17 cellular contexts compared by ENCODE assay signal in the genomic region with DNA sequence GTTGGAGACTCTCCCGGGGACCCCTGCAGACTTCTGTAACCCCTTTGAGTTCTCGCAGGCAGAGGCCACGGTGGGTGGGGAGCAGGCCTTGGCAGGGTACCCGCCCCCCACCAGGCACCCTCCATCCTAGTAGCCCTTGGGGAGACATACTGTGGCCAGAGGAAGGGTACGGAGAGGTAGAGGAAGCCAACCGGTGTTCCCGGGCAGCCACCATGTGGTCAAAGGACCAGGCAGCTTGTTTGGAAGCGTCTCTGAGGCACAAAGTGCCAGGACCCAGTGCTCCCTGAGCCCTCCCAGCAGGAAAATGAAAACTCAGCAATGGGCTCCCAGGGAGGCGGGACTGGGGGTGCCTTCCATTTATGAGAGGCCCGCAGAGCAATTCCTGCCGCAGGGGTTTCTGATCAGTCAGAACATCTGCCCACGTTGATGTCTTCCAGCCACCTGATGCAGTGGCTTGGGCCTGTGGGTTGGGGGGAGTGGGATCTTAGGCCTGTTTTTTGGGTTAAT. TPM values are rescaled to one million over a fixed set of nuclear protein-coding genes. Genes with fewer than 3 reads are reported as not detected.
A peak's percentile ranks its signal among the peaks of the same experiment; 100 is the strongest.
DNase-seq lines count a peak whose midpoint lies in the region; ATAC-seq, FAIRE-seq and TF ChIP-seq lines count a peak whose summit lies in the region.
"Had no signal": no experiment of that assay in that cellular context is flagged by ENCODE, and none has a peak within 500 bp of the region (broad histone marks: within the 10 kb centered on the region; RNA-seq: fewer than 3 reads in every experiment).

No MANE protein-coding gene starts in this region.

- CTCF ChIA-PET in H1 (lab: Charles Lee; ENCODE audit: partially characterized antibody): interaction anchor here (0.6 to 2.9 kb wide), 4 partner anchors 12 to 834 kb away, joined by 3 to 13 read pairs (median 3); no protein-coding TSS in a partner anchor

- H3K9me3 ChIP-seq in DND-41 (ENCODE audit: insufficient read depth, low read length, severe bottlenecking) (no peaks in the 10 kb centered on the region), H1 (ENCODE audit: insufficient read depth in 2 of 2, low read depth in 1 of 2, low read length in 1 of 2) (no peaks in the 10 kb centered on the region)
- H3K9me3 ChIP-seq: left lung, sigmoid colon, upper lobe of right lung had no signal

- no peak overlapping the region for H2AK5ac ChIP-seq in H1 (ENCODE audit: low read depth, low read length)

- TF ChIP-seq CTCF in DND-41 (IDR thresholded peaks at IDR 0.05; ENCODE audit: borderline replicate concordance, extremely low read depth, low read length, poor library complexity, severe bottlenecking): no peak
- TF ChIP-seq CTCF in H1 (IDR thresholded peaks at IDR 0.05; ENCODE audit: control extremely low read depth in 1 of 3, insufficient read depth in 1 of 3, low read depth in 1 of 3, low read length in 3 of 3): no peak
- no peak for TF ChIP-seq CTCF in progenitor cell of endocrine pancreas (IDR thresholded peaks at IDR 0.05; ENCODE audit: unreplicated experiment)

- peak overlapping the region; percentile 21; the same call in 1 of the 2 replicates for H2BK12ac ChIP-seq in H1 (ENCODE audit: low read depth, low read length)

- TF ChIP-seq RAD21 in H1 (IDR thresholded peaks at IDR 0.05 in 1 of 2, conservative IDR thresholded peaks at IDR 0.05 in 1 of 2; ENCODE audit: low read depth in 2 of 2, low read length in 2 of 2): no peak

- H3K27me3 ChIP-seq in DND-41 (ENCODE audit: insufficient read depth, low read length, poor library complexity) (no peaks in the 10 kb centered on the region), H1 (replicated peaks in 1 of 4; ENCODE audit: control insufficient read depth in 3 of 4, extremely low read depth in 1 of 4, insufficient read depth in 3 of 4, low read length in 3 of 4) (no peaks in the 10 kb centered on the region; a peak in 1 of 7 replicates)
- H3K27me3 ChIP-seq: left lung, sigmoid colon, upper lobe of right lung had no signal

- 0 out of 2 replicates have a peak overlapping the region, but pooled peaks have one; percentile 31 for H2BK15ac ChIP-seq in H1 (ENCODE audit: low read length)

- no peak for DNase-seq in DND-41
- DNase-seq in NCI-H69 (lab: John Stamatoyannopoulos, UW): peak; percentile 95
- DNase-seq in H1 (ENCODE audit: low read depth in 1 of 2, low spot score in 2 of 2): no peak
- DNase-seq in progenitor cell of endocrine pancreas (ENCODE audit: low spot score, unreplicated experiment): no peak
- DNase-seq in activated CD4-positive, alpha-beta T cell treated with anti-CD3 and anti-CD28 coated beads, Interleukin-2, amount 50 U/mL, for 1 hour: no peak
- DNase-seq in GM19240 (ENCODE audit: insufficient read length, low spot score): no peak
- DNase-seq: sigmoid colon; stimulated activated CD4-positive, alpha-beta T cell treated with anti-CD3 and anti-CD28 coated beads, Interleukin-4, amount 100 ng/mL, for 4 hours; upper lobe of right lung had no signal

- H3K9ac ChIP-seq in DND-41 (ENCODE audit: low read depth, low read length): peak overlapping the region; percentile 50
- no peak overlapping the region for H3K9ac ChIP-seq in H1 (replicated peaks in 1 of 4; ENCODE audit: extremely low read depth in 1 of 4, low read depth in 3 of 4, low read length in 3 of 4)
- H3K9ac ChIP-seq: KMS-11 had no signal

- ATAC-seq in DND-41 (ENCODE audit: insufficient read depth, low read depth) (peak; percentile 35), GM21515 (IDR thresholded peaks at IDR 0.05; ENCODE audit: unreplicated experiment) (no peak)

- H3K4me3 ChIP-seq in DND-41 (ENCODE audit: low read depth in 1 of 2, low read length in 2 of 2) (peak overlapping the region in 1 of 2 experiments; percentile 55; a peak in 3 of 4 replicates), H1 (ENCODE audit: extremely low read depth in 1 of 4, insufficient read depth in 2 of 4, low read depth in 3 of 4, low read length in 4 of 4) (no peak overlapping the region)
- H3K4me3 ChIP-seq: left lung, sigmoid colon, upper lobe of right lung had no signal

- H3K56ac ChIP-seq in H1 (replicated peaks; ENCODE audit: insufficient read length, low read depth, low read length): no peak overlapping the region

- H2BK5ac ChIP-seq in H1 (ENCODE audit: low read depth, low read length): peak overlapping the region; percentile 39; the same call in 1 of the 2 replicates

- no peak overlapping the region for H2BK120ac ChIP-seq in H1 (replicated peaks; ENCODE audit: low read depth, low read length)

- H3K9me3 Mint-ChIP-seq in progenitor cell of endocrine pancreas (ENCODE audit: low read depth): no peaks in the 10 kb centered on the region
- H3K9me3 Mint-ChIP-seq: activated naive CD4-positive, alpha-beta T cell treated with anti-CD3 and anti-CD28 coated beads, Interleukin-2, amount 50 U/mL, for 24 hours; naive thymus-derived CD4-positive, alpha-beta T cell had no signal

- no peak for TF ChIP-seq EP300 in H1 (IDR thresholded peaks at IDR 0.05; ENCODE audit: borderline replicate concordance in 1 of 2, low read depth in 2 of 2, low read length in 2 of 2)

- peaks cover 20% of the 10 kb centered on the region for H3K4me1 Mint-ChIP-seq in progenitor cell of endocrine pancreas (ENCODE audit: low read depth)

- H3K36me3 Mint-ChIP-seq in progenitor cell of endocrine pancreas (ENCODE audit: insufficient read depth): no peaks in the 10 kb centered on the region
- H3K36me3 Mint-ChIP-seq: activated naive CD4-positive, alpha-beta T cell treated with anti-CD3 and anti-CD28 coated beads, Interleukin-2, amount 50 U/mL, for 24 hours; brain; naive thymus-derived CD4-positive, alpha-beta T cell had no signal

- H3K14ac ChIP-seq in H1 (ENCODE audit: insufficient read length): no peak overlapping the region

- no peak overlapping the region for H3K4me3 Mint-ChIP-seq in progenitor cell of endocrine pancreas (ENCODE audit: low read depth)
- H3K4me3 Mint-ChIP-seq: activated CD4-positive, alpha-beta T cell treated with anti-CD3 and anti-CD28 coated beads for 36 hours; activated naive CD4-positive, alpha-beta T cell treated with anti-CD3 and anti-CD28 coated beads, Interleukin-2, amount 50 U/mL, for 24 hours; brain had no signal

- peak overlapping the region; percentile 40; the same call in 1 of the 2 replicates for H4K8ac ChIP-seq in H1 (ENCODE audit: extremely low read depth, insufficient read depth, low read length)

- H3K36me3 ChIP-seq in DND-41 (ENCODE audit: insufficient read depth, low read length) (no peaks in the 10 kb centered on the region), H1 (ENCODE audit: control insufficient read depth in 2 of 4, insufficient read depth in 4 of 4, low read length in 3 of 4) (no peaks in the 10 kb centered on the region)
- H3K36me3 ChIP-seq: left lung, sigmoid colon, upper lobe of right lung had no signal

- no peak overlapping the region for H2BK20ac ChIP-seq in H1 (ENCODE audit: low read length)

- 92% methylated on average over 12 of the region's 12 CpGs; no CpG with 5 or more reads in 1 of the 2 experiments for WGBS in H1 (ENCODE audit: extremely low coverage in 1 of 2, insufficient coverage in 1 of 2, insufficient read length in 1 of 2, insufficient replicate concordance in 2 of 2, low coverage in 1 of 2, low lambda C conversion rate in 2 of 2, missing lambda C conversion rate in 1 of 2), 2 experiments

- H3K27ac ChIP-seq in DND-41 (ENCODE audit: low read length) (peak overlapping the region; percentile 74), H1 (ENCODE audit: low read depth, low read length) (no peak overlapping the region)
- H3K27ac ChIP-seq: C4-2B, KMS-11, left lung, sigmoid colon, upper lobe of right lung had no signal

- no peak overlapping the region for H3K4ac ChIP-seq in H1 (replicated peaks; ENCODE audit: insufficient read length, low read depth, low read length)

- peaks cover 33% of the 10 kb centered on the region for H3K4me1 ChIP-seq in DND-41 (ENCODE audit: insufficient read depth, low read length)
- H3K4me1 ChIP-seq in H1 (replicated peaks in 1 of 4; ENCODE audit: control insufficient read depth in 3 of 4, insufficient read depth in 4 of 4, low read length in 3 of 4): peaks cover 2 to 13% (median 5%) of the 10 kb centered on the region in 4 experiments; a peak in 6 of 7 replicates

- H4K5ac ChIP-seq in H1 (ENCODE audit: insufficient read length, low read depth, low read length): no peak overlapping the region

- H3K4me2 ChIP-seq in DND-41 (ENCODE audit: insufficient read depth, low read length): peak overlapping the region; percentile 75
- H3K4me2 ChIP-seq in H1 (ENCODE audit: insufficient read depth in 1 of 2, low read depth in 2 of 2, low read length in 2 of 2): no peak overlapping the region
- H3K4me2 ChIP-seq: KMS-11 had no signal

- no peaks in the 10 kb centered on the region for H3K79me2 ChIP-seq in DND-41 (ENCODE audit: insufficient read depth, low read length)
- no peaks in the 10 kb centered on the region for H3K79me2 ChIP-seq in H1 (ENCODE audit: control insufficient read depth in 1 of 2, insufficient read depth in 2 of 2, low read length in 2 of 2)

- no peaks in the 10 kb centered on the region for H3K27me3 Mint-ChIP-seq in progenitor cell of endocrine pancreas
- H3K27me3 Mint-ChIP-seq: activated naive CD4-positive, alpha-beta T cell treated with anti-CD3 and anti-CD28 coated beads, Interleukin-2, amount 50 U/mL, for 24 hours had no signal

- peak overlapping the region; percentile 85 for H2AFZ ChIP-seq in DND-41 (ENCODE audit: low read depth, low read length)
- H2AFZ ChIP-seq in H1 (ENCODE audit: low read length): no peak overlapping the region

- no peaks in the 10 kb centered on the region for H3K23me2 ChIP-seq in H1 (ENCODE audit: low read depth, low read length)

- POLR2A ChIA-PET in H1 (lab: Charles Lee; ENCODE audit: partially characterized antibody): interaction anchor here (1.0 kb wide), 2 partner anchors 12 to 17 kb away, joined by 4 read pairs; no protein-coding TSS in a partner anchor

- H4K20me1 ChIP-seq in DND-41 (ENCODE audit: insufficient read depth, low read length) (no peaks in the 10 kb centered on the region), H1 (replicated peaks in 1 of 2; ENCODE audit: control insufficient read depth in 1 of 2, insufficient read depth in 2 of 2, low read length in 2 of 2) (peaks cover 0 to 2% of the 10 kb centered on the region in 2 experiments)

- peak overlapping the region; percentile 62 for H4K91ac ChIP-seq in H1 (replicated peaks; ENCODE audit: insufficient read length, low read length)

- no peak for FAIRE-seq in H1 (lab: Jason Lieb, UNC)

- no peaks in the 10 kb centered on the region for H3K79me1 ChIP-seq in H1 (ENCODE audit: low read depth, low read length)

- peak overlapping the region; percentile 12 for H3K27ac Mint-ChIP-seq in progenitor cell of endocrine pancreas
- H3K27ac Mint-ChIP-seq: activated CD4-positive, alpha-beta T cell treated with anti-CD3 and anti-CD28 coated beads for 36 hours; activated naive CD4-positive, alpha-beta T cell treated with anti-CD3 and anti-CD28 coated beads, Interleukin-2, amount 50 U/mL, for 24 hours had no signal

- no peak for TF ChIP-seq POLR2A in H1 (IDR thresholded peaks at IDR 0.05; ENCODE audit: control extremely low read depth in 1 of 2, low read depth in 2 of 2, low read length in 2 of 2)

- H3K23ac ChIP-seq in H1 (ENCODE audit: insufficient read length): no peak overlapping the region

- H3K18ac ChIP-seq in H1 (ENCODE audit: extremely low read depth, low read length): no peak overlapping the region

RNA-seq across cellular contexts. Expression of a gene that starts 53.0 kb away (rescaled TPM):
- total RNA-seq in H1 (2021; fragmentation: NEBNext Ultra II Directional; extraction: Animal tissue kit (Norgen Biotek cat#: 25700)): 72.7 and 75.6 TPM in 2 replicates
- polyA plus RNA-seq in H1 (2011; rRNA removed): 20.4 and 21.8 TPM in 2 replicates
- 26.8 TPM for polyA plus RNA-seq in H1 (2011; cell fraction: cytosol; rRNA removed)
- polyA plus RNA-seq in H1 (2011; cell fraction: nucleus; rRNA removed): 42.9 TPM
- polyA plus RNA-seq in H1 (2012, experiment 1 of 2): 52.8 to 62.1 TPM (median 54.3 TPM) in 4 replicates
- 4.5 TPM for polyA plus RNA-seq in H1 (2012, experiment 2 of 2)
- 23.5 TPM for polyA plus RNA-seq in H1 (2013, experiment 1 of 2)
- polyA plus RNA-seq in H1 (2013, experiment 2 of 2): 21.9 TPM
- polyA minus RNA-seq in H1 (2011; rRNA and poly(A)+ RNA removed): 52.9 and 54.8 TPM in 2 replicates
- polyA minus RNA-seq in H1 (2011; cell fraction: cytosol; rRNA and poly(A)+ RNA removed): 43.2 TPM
- 56.4 TPM for polyA minus RNA-seq in H1 (2011; cell fraction: nucleus; rRNA and poly(A)+ RNA removed)
- total RNA-seq in progenitor cell of endocrine pancreas: 40.4 and 41.9 TPM in 2 replicates
- total RNA-seq: activated CD4-positive, alpha-beta T cell treated with anti-CD3 and anti-CD28 coated beads for 36 hours; naive thymus-derived CD4-positive, alpha-beta T cell had no signal
- polyA plus RNA-seq: naive thymus-derived CD4-positive, alpha-beta T cell had no signal
